11 cellular contexts compared by ENCODE assay signal in the genomic region with DNA sequence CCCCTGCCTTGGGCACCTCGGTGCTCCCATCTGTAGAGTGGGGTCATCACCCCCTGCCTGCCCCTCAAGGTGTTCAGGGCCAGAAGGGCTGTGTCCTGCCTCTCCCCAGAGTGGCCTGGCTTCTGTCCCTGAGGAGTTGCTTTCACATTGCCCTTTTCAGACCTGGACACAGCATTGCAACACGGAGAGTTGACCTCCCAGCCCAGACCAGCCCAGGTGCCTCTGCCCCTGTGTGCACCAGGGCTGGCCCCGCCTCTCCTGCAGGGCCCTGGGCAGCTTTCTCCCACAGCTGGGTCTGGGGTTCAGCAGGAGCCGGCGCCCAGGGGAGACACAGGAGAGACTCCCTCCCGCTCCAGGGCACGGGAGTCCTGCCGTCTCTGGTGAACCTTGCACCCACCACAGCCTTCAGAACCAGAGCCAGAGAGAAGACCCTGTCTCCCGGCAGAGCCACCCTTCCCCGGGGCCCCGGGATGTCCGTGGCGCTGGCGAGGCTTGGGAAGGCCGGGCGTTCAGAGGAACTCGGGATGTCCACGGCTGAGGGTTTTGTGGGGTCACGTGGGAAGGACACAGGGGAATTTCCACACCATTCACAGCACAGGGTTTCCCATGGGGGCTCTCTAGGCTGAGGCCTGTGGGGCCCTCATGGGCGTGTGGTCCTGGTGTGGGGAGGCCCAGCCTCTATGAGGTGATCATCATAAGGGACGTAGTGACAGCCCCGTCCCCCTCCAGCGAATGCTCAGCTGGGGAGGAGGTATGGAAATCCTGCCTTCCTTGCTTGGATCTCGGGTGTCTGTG. TPM values are rescaled to one million over a fixed set of nuclear protein-coding genes. Genes with fewer than 3 reads are reported as not detected.
A peak's percentile ranks its signal among the peaks of the same experiment; 100 is the strongest.
DNase-seq lines count a peak whose midpoint lies in the region; ATAC-seq and TF ChIP-seq lines count a peak whose summit lies in the region.
"Had no signal": no experiment of that assay in that cellular context is flagged by ENCODE, and none has a peak within 500 bp of the region (broad histone marks: within the 10 kb centered on the region; RNA-seq: fewer than 3 reads in every experiment).

No MANE protein-coding gene starts in this region.

- no peak for TF ChIP-seq POLR2A in erythroblast (IDR thresholded peaks at IDR 0.05; ENCODE audit: low read length)

- peaks cover 45% of the 10 kb centered on the region for H3K4me1 Mint-ChIP-seq in stimulated activated naive CD8-positive, alpha-beta T cell treated with anti-CD3 and anti-CD28 coated beads, Interleukin-15, amount 100 ng/mL, for 72 hours
- no peaks in the 10 kb centered on the region for H3K4me1 Mint-ChIP-seq in WTC11

- H3K27ac Mint-ChIP-seq in activated naive CD4-positive, alpha-beta T cell treated with anti-CD3 and anti-CD28 coated beads, Interleukin-2, amount 50 U/mL, for 72 hours = no peak overlapping the region
- peak overlapping the region in 1 of 2 donors; percentile 85 for H3K27ac Mint-ChIP-seq in stimulated activated naive CD8-positive, alpha-beta T cell treated with anti-CD3 and anti-CD28 coated beads, Interleukin-15, amount 100 ng/mL, for 72 hours
- no peak overlapping the region for H3K27ac Mint-ChIP-seq in WTC11

- H3K36me3 Mint-ChIP-seq in activated naive CD4-positive, alpha-beta T cell treated with anti-CD3 and anti-CD28 coated beads, Interleukin-2, amount 50 U/mL, for 72 hours = peaks cover 13% of the 10 kb centered on the region in 2 donors
- peaks cover 11% of the 10 kb centered on the region for H3K36me3 Mint-ChIP-seq in WTC11

- H3K36me3 ChIP-seq in effector memory CD4-positive, alpha-beta T cell (ENCODE audit: control insufficient read depth, insufficient read depth, low read length) = peaks cover 29% of the 10 kb centered on the region
- H3K36me3 ChIP-seq: colonic mucosa, SJSA1 had no signal

- no peak overlapping the region for H3K4me3 Mint-ChIP-seq in stimulated activated naive CD8-positive, alpha-beta T cell treated with anti-CD3 and anti-CD28 coated beads, Interleukin-15, amount 100 ng/mL, for 72 hours
- H3K4me3 Mint-ChIP-seq in WTC11 = no peak overlapping the region

- peaks cover 4% of the 10 kb centered on the region for H3K4me1 ChIP-seq in effector memory CD4-positive, alpha-beta T cell (ENCODE audit: control insufficient read depth, insufficient read depth, low read length, poor library complexity, severe bottlenecking)

- TF ChIP-seq CTCF in WTC11 (IDR thresholded peaks at IDR 0.05) = no peak

- H3K27me3 Mint-ChIP-seq in stimulated activated naive CD8-positive, alpha-beta T cell treated with anti-CD3 and anti-CD28 coated beads, Interleukin-15, amount 100 ng/mL, for 72 hours = no peaks in the 10 kb centered on the region
- peaks cover 3% of the 10 kb centered on the region; the same call in 1 of the 2 replicates for H3K27me3 Mint-ChIP-seq in WTC11 (ENCODE audit: low read depth)

- peak; percentile 32 to 42 for ATAC-seq in activated naive CD4-positive, alpha-beta T cell treated with anti-CD3 and anti-CD28 coated beads, Interleukin-2, amount 50 U/mL, for 72 hours
- peak; percentile 17 for ATAC-seq in HG03108 (IDR thresholded peaks at IDR 0.05; ENCODE audit: unreplicated experiment)
- no peak for ATAC-seq in left ventricle myocardium superior
- ATAC-seq in stimulated activated naive CD8-positive, alpha-beta T cell treated with anti-CD3 and anti-CD28 coated beads, Interleukin-15, amount 100 ng/mL, for 72 hours = peak; percentile 51
- no peak for ATAC-seq in WTC11

- CTCF ChIA-PET in WTC11 (lab: Charles Lee) = no interaction called here

- no peaks in the 10 kb centered on the region for H3K27me3 ChIP-seq in effector memory CD4-positive, alpha-beta T cell (replicated peaks; ENCODE audit: control insufficient read depth, insufficient read depth, low read length, poor library complexity, severe bottlenecking)
- H3K27me3 ChIP-seq: colonic mucosa, SJSA1 had no signal

- no peak overlapping the region for H3K4me3 ChIP-seq in effector memory CD4-positive, alpha-beta T cell (ENCODE audit: insufficient read depth, low read depth, low read length, poor library complexity, severe bottlenecking)
- H3K4me3 ChIP-seq: colonic mucosa, SJSA1 had no signal

- POLR2A ChIA-PET in WTC11 (lab: Charles Lee) = no interaction called here

- peaks cover 0 to 8% of the 10 kb centered on the region in 2 donors for H3K9me3 Mint-ChIP-seq in activated naive CD4-positive, alpha-beta T cell treated with anti-CD3 and anti-CD28 coated beads, Interleukin-2, amount 50 U/mL, for 72 hours
- H3K9me3 Mint-ChIP-seq in stimulated activated naive CD8-positive, alpha-beta T cell treated with anti-CD3 and anti-CD28 coated beads, Interleukin-15, amount 100 ng/mL, for 72 hours = peaks cover under 1 to 14% of the 10 kb centered on the region in 2 donors
- H3K9me3 Mint-ChIP-seq in WTC11 = peaks cover 12% of the 10 kb centered on the region

- intact Hi-C loops in left ventricle myocardium superior (cut with micrococcal nuclease) = no loop called here

- no peaks in the 10 kb centered on the region for H3K9me3 ChIP-seq in effector memory CD4-positive, alpha-beta T cell (ENCODE audit: control insufficient read depth, low read length)
- H3K9me3 ChIP-seq: colonic mucosa, SJSA1 had no signal

- H3K27ac ChIP-seq in effector memory CD4-positive, alpha-beta T cell (ENCODE audit: insufficient read depth, low read length, poor library complexity, severe bottlenecking) = no peak overlapping the region
- H3K27ac ChIP-seq: colonic mucosa, SJSA1 had no signal

- no peak for DNase-seq in activated naive CD4-positive, alpha-beta T cell treated with anti-CD3 and anti-CD28 coated beads, Interleukin-2, amount 50 U/mL, for 72 hours (ENCODE audit: low spot score in 2 of 2)
- no peak for DNase-seq in activated naive CD4-positive, alpha-beta T cell treated with Interleukin-2 at 50 U/mL for 16 hours
- DNase-seq in left ventricle myocardium superior (peak; percentile 30), erythroblast (lab: John Stamatoyannopoulos, UW) (no peak), WTC11 (ENCODE audit: low spot score) (no peak)
- DNase-seq in stimulated activated naive CD8-positive, alpha-beta T cell treated with anti-CD3 and anti-CD28 coated beads, Interleukin-15, amount 100 ng/mL, for 72 hours = no peak
- DNase-seq in effector memory CD4-positive, alpha-beta T cell = no peak
- DNase-seq: activated gamma-delta T cell had no signal

TF ChIP-seq in WTC11, 78 proteins besides CTCF, POLR2A, EP300 and RAD21:
- TF ChIP-seq, protein P1, sequence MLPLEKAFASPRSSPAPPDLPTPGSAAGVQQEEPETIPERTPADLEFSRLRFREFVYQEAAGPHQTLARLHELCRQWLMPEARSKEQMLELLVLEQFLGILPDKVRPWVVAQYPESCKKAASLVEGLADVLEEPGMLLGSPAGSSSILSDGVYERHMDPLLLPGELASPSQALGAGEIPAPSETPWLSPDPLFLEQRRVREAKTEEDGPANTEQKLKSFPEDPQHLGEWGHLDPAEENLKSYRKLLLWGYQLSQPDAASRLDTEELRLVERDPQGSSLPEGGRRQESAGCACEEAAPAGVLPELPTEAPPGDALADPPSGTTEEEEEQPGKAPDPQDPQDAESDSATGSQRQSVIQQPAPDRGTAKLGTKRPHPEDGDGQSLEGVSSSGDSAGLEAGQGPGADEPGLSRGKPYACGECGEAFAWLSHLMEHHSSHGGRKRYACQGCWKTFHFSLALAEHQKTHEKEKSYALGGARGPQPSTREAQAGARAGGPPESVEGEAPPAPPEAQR (CRISPR knock-in tag; IDR thresholded peaks at IDR 0.05) = no peak
- no peak for TF ChIP-seq NFATC4 (CRISPR knock-in tag; IDR thresholded peaks at IDR 0.05)
- no peak for TF ChIP-seq ZBTB21 (CRISPR knock-in tag; IDR thresholded peaks at IDR 0.05; ENCODE audit: borderline replicate concordance)
- TF ChIP-seq FOXJ3 (CRISPR knock-in tag; IDR thresholded peaks at IDR 0.05; ENCODE audit: borderline replicate concordance) = no peak
- TF ChIP-seq PRRX2 (CRISPR knock-in tag; IDR thresholded peaks at IDR 0.05) = no peak
- no peak for TF ChIP-seq TEAD4 (CRISPR knock-in tag; IDR thresholded peaks at IDR 0.05)
- TF ChIP-seq TP53 (CRISPR knock-in tag; IDR thresholded peaks at IDR 0.05) = no peak
- no peak for TF ChIP-seq GRHL2 (CRISPR knock-in tag; IDR thresholded peaks at IDR 0.05; ENCODE audit: insufficient replicate concordance, severe bottlenecking)
TF ChIP-seq in WTC11: peak in this region for 0.

RNA-seq across cellular contexts. Expression of a gene that starts 23.2 kb away (rescaled TPM):
- total RNA-seq in activated naive CD4-positive, alpha-beta T cell treated with anti-CD3 and anti-CD28 coated beads, Interleukin-2, amount 50 U/mL, for 72 hours = 1 to 10 TPM in 1 of 2 donors, under 1 TPM in 1; 0.61 to 3.6 TPM
- total RNA-seq in left ventricle myocardium superior = 0.37 TPM
- total RNA-seq in WTC11 (2021) = 0.27 to 0.50 TPM (median 0.37 TPM) in 3 replicates
- total RNA-seq: SJSA1 had no signal

Comparison
In these comparisons a context has a peak if more than half of its experiments do, and no peak if none do; other contexts are left out.
1. ATAC-seq: peak in activated naive CD4-positive, alpha-beta T cell treated with anti-CD3 and anti-CD28 coated beads, Interleukin-2, amount 50 U/mL, for 72 hours (2 of 2), HG03108 (single experiment) and stimulated activated naive CD8-positive, alpha-beta T cell treated with anti-CD3 and anti-CD28 coated beads, Interleukin-15, amount 100 ng/mL, for 72 hours (single experiment); none in left ventricle myocardium superior (single experiment) and WTC11 (single experiment).